ENCODE assay signal across 31 cellular contexts in genomic region chr13:41117859-41118258, GRCh38. TPM values are rescaled to one million over a fixed set of nuclear protein-coding genes. Genes with fewer than 3 reads are reported as not detected.
DNase-seq lines count a peak whose midpoint lies in the region; ATAC-seq, FAIRE-seq and TF ChIP-seq lines count a peak whose summit lies in the region.
"Had no signal": no experiment of that assay in that cellular context is flagged by ENCODE, and none has a peak within 500 bp of the region (broad histone marks: within the 10 kb centered on the region; RNA-seq: fewer than 3 reads in every experiment).

No MANE protein-coding gene starts in this region.

- H3K27ac ChIP-seq in GM23338 (ENCODE audit: low read depth), result no peak overlapping the region
- H3K27ac ChIP-seq in rectal smooth muscle tissue (ENCODE audit: low read depth, low read length), result peak overlapping the region; percentile 8
- H3K27ac ChIP-seq in hepatocyte, result no peak overlapping the region
- H3K27ac ChIP-seq: A549; BLaER1 treated with 17β-estradiol and CSF1 and Interleukin-3, amounts not matched to agents 10 nM and 100 nM; Peyer's patch; SJCRH30 had no signal

- H3K4me1 ChIP-seq in GM23338 (ENCODE audit: insufficient read depth) (no peaks in the 10 kb centered on the region), rectal smooth muscle tissue (ENCODE audit: control insufficient read depth, insufficient read depth, low read length) (no peaks in the 10 kb centered on the region), hepatocyte (ENCODE audit: insufficient read depth) (no peaks in the 10 kb centered on the region)
- H3K4me1 ChIP-seq: A549; BLaER1 treated with 17β-estradiol and CSF1 and Interleukin-3, amounts not matched to agents 10 nM and 100 nM; Peyer's patch; SJCRH30 had no signal

- H3K9me3 ChIP-seq in hepatocyte (ENCODE audit: low read depth), result no peaks in the 10 kb centered on the region
- H3K9me3 ChIP-seq: A549; BLaER1 treated with 17β-estradiol and CSF1 and Interleukin-3, amounts not matched to agents 10 nM and 100 nM; Peyer's patch; SJCRH30 had no signal

- H3K4me3 Mint-ChIP-seq in GM23338, result no peak overlapping the region
- H3K4me3 Mint-ChIP-seq: CD4-positive, alpha-beta T cell; IgD-negative memory B cell had no signal

- no peaks in the 10 kb centered on the region for H3K36me3 ChIP-seq in GM23338 (ENCODE audit: insufficient read depth)
- no peaks in the 10 kb centered on the region for H3K36me3 ChIP-seq in bronchial epithelial cell (ENCODE audit: control insufficient read depth, insufficient read depth, low read length)
- no peaks in the 10 kb centered on the region for H3K36me3 ChIP-seq in rectal smooth muscle tissue (ENCODE audit: control insufficient read depth, insufficient read depth, low read length)
- H3K36me3 ChIP-seq in hepatocyte (replicated peaks; ENCODE audit: insufficient read depth, low read depth), result no peaks in the 10 kb centered on the region
- H3K36me3 ChIP-seq: BLaER1 treated with 17β-estradiol and CSF1 and Interleukin-3, amounts not matched to agents 10 nM and 100 nM; Peyer's patch; SJCRH30 had no signal

- H3K4me2 ChIP-seq in GM23338 (no peak overlapping the region), hepatocyte (no peak overlapping the region)
- H3K4me2 ChIP-seq: A549; BLaER1 treated with 17β-estradiol and CSF1 and Interleukin-3, amounts not matched to agents 10 nM and 100 nM had no signal

- TF ChIP-seq CTCF in GM23338 (conservative IDR thresholded peaks at IDR 0.05; ENCODE audit: low read depth in 2 of 2), result no peak
- no peak for TF ChIP-seq CTCF in bronchial epithelial cell (IDR thresholded peaks at IDR 0.05; ENCODE audit: insufficient read depth, low read length, severe bottlenecking)
- no peak for TF ChIP-seq CTCF in hepatocyte (IDR thresholded peaks at IDR 0.05; ENCODE audit: poor library complexity)

- no peak overlapping the region for H3K27ac Mint-ChIP-seq in GM23338
- H3K27ac Mint-ChIP-seq: CD4-positive, alpha-beta T cell; IgD-negative memory B cell had no signal

- no peaks in the 10 kb centered on the region for H3K4me1 Mint-ChIP-seq in GM23338

- H3K9ac ChIP-seq in rectal smooth muscle tissue (ENCODE audit: low read length), result no peak overlapping the region
- H3K9ac ChIP-seq: BLaER1 treated with 17β-estradiol and CSF1 and Interleukin-3, amounts not matched to agents 10 nM and 100 nM had no signal

- no peaks in the 10 kb centered on the region for H3F3A ChIP-seq in GM23338 (replicated peaks; ENCODE audit: low read depth)

- H3K9me2 ChIP-seq in GM23338 (ENCODE audit: insufficient read depth) (0 out of 2 replicates have a peak, but pooled peaks cover 4% of the 10 kb centered on the region), hepatocyte (replicated peaks; ENCODE audit: insufficient read depth) (no peaks in the 10 kb centered on the region)

- no peaks in the 10 kb centered on the region for H3K36me3 Mint-ChIP-seq in GM23338 (ENCODE audit: low read depth)
- H3K36me3 Mint-ChIP-seq: IgD-negative memory B cell had no signal

- H3K79me2 ChIP-seq in GM23338 (replicated peaks; ENCODE audit: insufficient read depth) (no peaks in the 10 kb centered on the region), hepatocyte (no peaks in the 10 kb centered on the region)

- H3K27me3 Mint-ChIP-seq in GM23338 (ENCODE audit: insufficient read depth, low read depth, poor library complexity), result no peaks in the 10 kb centered on the region
- H3K27me3 Mint-ChIP-seq: CD4-positive, alpha-beta T cell; IgD-negative memory B cell had no signal

- 78% methylated on average over 4 of the region's 4 CpGs for WGBS in hepatocyte (ENCODE audit: low lambda C conversion rate, missing lambda C conversion rate)

- FAIRE-seq in bronchial epithelial cell (lab: Jason Lieb, UNC), result no peak
- FAIRE-seq: A549, D721Med, GM12891, GM19239, H54 had no signal

- H3K27me3 ChIP-seq in GM23338 (ENCODE audit: insufficient read depth), result no peaks in the 10 kb centered on the region
- no peaks in the 10 kb centered on the region for H3K27me3 ChIP-seq in bronchial epithelial cell (ENCODE audit: control insufficient read depth, insufficient read depth, low read length)
- H3K27me3 ChIP-seq in rectal smooth muscle tissue (ENCODE audit: control insufficient read depth, insufficient read depth, low read length), result no peaks in the 10 kb centered on the region
- H3K27me3 ChIP-seq in hepatocyte, result no peaks in the 10 kb centered on the region
- H3K27me3 ChIP-seq: BLaER1 treated with 17β-estradiol and CSF1 and Interleukin-3, amounts not matched to agents 10 nM and 100 nM; Peyer's patch; SJCRH30 had no signal

- H3K4me3 ChIP-seq in GM23338 (no peak overlapping the region), bronchial epithelial cell (ENCODE audit: low read depth, low read length) (no peak overlapping the region), rectal smooth muscle tissue (ENCODE audit: low read length) (no peak overlapping the region), hepatocyte (no peak overlapping the region)
- H3K4me3 ChIP-seq: A549; BLaER1 treated with 17β-estradiol and CSF1 and Interleukin-3, amounts not matched to agents 10 nM and 100 nM; Peyer's patch; SJCRH30 had no signal

- H4K20me1 ChIP-seq in GM23338 (replicated peaks; ENCODE audit: insufficient read depth), result no peaks in the 10 kb centered on the region
- no peaks in the 10 kb centered on the region for H4K20me1 ChIP-seq in hepatocyte (ENCODE audit: insufficient read depth, poor library complexity, severe bottlenecking)
- H4K20me1 ChIP-seq: BLaER1 treated with 17β-estradiol and CSF1 and Interleukin-3, amounts not matched to agents 10 nM and 100 nM had no signal

- peak overlapping the region; percentile 61; the same call in 1 of the 2 replicates for H2AFZ ChIP-seq in GM23338
- H2AFZ ChIP-seq in hepatocyte, result no peak overlapping the region

- no peak for DNase-seq in GM23338 (ENCODE audit: low spot score)
- peak; percentile 13 for DNase-seq in RPMI7951 (ENCODE audit: low read depth)
- peak; percentile 51 for DNase-seq in bronchial epithelial cell (ENCODE audit: low read depth)
- DNase-seq in hepatocyte (ENCODE audit: low spot score), result no peak
- DNase-seq in DMS79 treated with DMSO at 0.1 percent for 48 hours (lab: John Stamatoyannopoulos, UW), result no peak
- DNase-seq in effector CD4-positive, alpha-beta T cell, result no peak
- DNase-seq: AML-193; CD4-positive, alpha-beta T cell; DMS53; EL; GF-D8; NCI-H1092 treated with DMSO at 0.1 percent for 48 hours; NCI-H1436; NCI-H187; NCI-H2081 treated with DMSO at 0.1 percent for 48 hours; NCI-H2171; NCI-H226; NCI-H510A; NCI-H69; Peyer's patch; SJCRH30 had no signal

- H3K9me3 Mint-ChIP-seq in GM23338, result no peaks in the 10 kb centered on the region
- H3K9me3 Mint-ChIP-seq: CD4-positive, alpha-beta T cell had no signal

- ATAC-seq in GM23338, result no peak
- ATAC-seq: A549, Right ventricle myocardium inferior, SK-N-SH treated with all-trans-retinoic acid at 6 μM for 48 hours had no signal

TF ChIP-seq in GM23338, 12 proteins besides CTCF, POLR2A, EP300 and RAD21 (continues in another document):
- TF ChIP-seq, protein P1, sequence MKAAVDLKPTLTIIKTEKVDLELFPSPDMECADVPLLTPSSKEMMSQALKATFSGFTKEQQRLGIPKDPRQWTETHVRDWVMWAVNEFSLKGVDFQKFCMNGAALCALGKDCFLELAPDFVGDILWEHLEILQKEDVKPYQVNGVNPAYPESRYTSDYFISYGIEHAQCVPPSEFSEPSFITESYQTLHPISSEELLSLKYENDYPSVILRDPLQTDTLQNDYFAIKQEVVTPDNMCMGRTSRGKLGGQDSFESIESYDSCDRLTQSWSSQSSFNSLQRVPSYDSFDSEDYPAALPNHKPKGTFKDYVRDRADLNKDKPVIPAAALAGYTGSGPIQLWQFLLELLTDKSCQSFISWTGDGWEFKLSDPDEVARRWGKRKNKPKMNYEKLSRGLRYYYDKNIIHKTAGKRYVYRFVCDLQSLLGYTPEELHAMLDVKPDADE (IDR thresholded peaks at IDR 0.05), result no peak
- TF ChIP-seq JUNB (IDR thresholded peaks at IDR 0.05; ENCODE audit: unreplicated experiment), result no peak
- no peak for TF ChIP-seq REST (IDR thresholded peaks at IDR 0.05; ENCODE audit: unreplicated experiment)
- TF ChIP-seq POLR2AphosphoS5 (IDR thresholded peaks at IDR 0.05; ENCODE audit: low read depth), result no peak
- TF ChIP-seq NANOG (IDR thresholded peaks at IDR 0.05; ENCODE audit: borderline replicate concordance), result no peak
- no peak for TF ChIP-seq ZNF331 (CRISPR knock-in tag; IDR thresholded peaks at IDR 0.05; ENCODE audit: low read depth)

RNA-seq across cellular contexts. Expression of gene KBTBD6, which starts 14.7 kb away (rescaled TPM):
- 12.5 and 13.5 TPM in 2 replicates for total RNA-seq in GM23338 (2014; rRNA removed; shearing (Covaris generic))
- polyA plus RNA-seq in GM23338 (2016; fragmentation: Nextera tagmentation; extraction: Ambion mirVana) (4.9 and 5.7 TPM in 2 replicates), hepatocyte (3.5 TPM in 2 replicates)
- 9.0 and 9.2 TPM in 2 replicates for total RNA-seq in RPMI7951 (2014; rRNA removed; shearing (Covaris generic))
- total RNA-seq in bronchial epithelial cell (4.6 and 6.3 TPM in 2 replicates), hepatocyte (6.9 and 8.7 TPM in 2 replicates)

RNA-seq across cellular contexts. Expression of gene WBP4, which starts 56.5 kb away (rescaled TPM):
- total RNA-seq in GM23338 (2014; rRNA removed; shearing (Covaris generic)), result 7.6 TPM in 2 replicates
- 33.2 and 33.8 TPM in 2 replicates for polyA plus RNA-seq in GM23338 (2016; fragmentation: Nextera tagmentation; extraction: Ambion mirVana)
- total RNA-seq in RPMI7951 (2014; rRNA removed; shearing (Covaris generic)), result 9.5 and 11.5 TPM in 2 replicates
- total RNA-seq in bronchial epithelial cell, result 6.8 and 10.1 TPM in 2 replicates
- 6.1 and 8.4 TPM in 2 replicates for total RNA-seq in hepatocyte
- 8.4 and 11.3 TPM in 2 replicates for polyA plus RNA-seq in hepatocyte

Comparison
In these comparisons a context has a peak if more than half of its experiments do, and no peak if none do; other contexts are left out.
1. DNase-seq: peak in RPMI7951 (single experiment) and bronchial epithelial cell (single experiment); none in GM23338 (single experiment), hepatocyte (single experiment), DMS79 treated with DMSO at 0.1 percent for 48 hours (single experiment) and effector CD4-positive, alpha-beta T cell (single experiment).